ENCODE assay signal across 18 cellular contexts in the genomic region with DNA sequence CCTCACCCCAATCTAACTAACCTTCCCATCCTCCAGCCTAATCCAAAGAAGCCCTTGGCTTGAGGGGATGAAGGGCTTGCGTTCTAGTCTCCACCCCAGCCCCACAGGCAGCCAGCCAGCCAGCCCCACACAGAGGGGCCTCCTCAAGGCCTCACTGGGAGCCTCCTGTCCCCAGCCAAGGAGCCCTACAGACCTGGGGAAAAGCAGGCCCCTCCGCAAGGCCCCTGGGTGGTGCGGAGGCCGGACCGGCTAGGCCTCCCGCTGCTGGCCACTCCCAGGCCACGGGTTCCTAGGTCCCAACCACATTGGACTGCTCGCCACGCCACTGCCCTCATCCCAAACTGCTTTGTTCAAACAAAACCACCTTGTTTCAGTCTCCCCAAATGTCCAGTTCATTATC.
"Had no signal": no experiment of that assay in that cellular context is flagged by ENCODE, and none has a peak within 500 bp of the region (broad histone marks: within the 10 kb centered on the region; RNA-seq: fewer than 3 reads in every experiment).

No MANE protein-coding gene starts in this region.

- H3K4me3 ChIP-seq: adrenal gland, colonic mucosa, left lung, transverse colon, vagina had no signal

- H3K27ac ChIP-seq: adrenal gland, colonic mucosa, left lung, transverse colon, vagina had no signal

- H3K4me3 Mint-ChIP-seq: activated CD4-positive, alpha-beta T cell treated with anti-CD3 and anti-CD28 coated beads, Interleukin-2, amount 10 ng/mL, durations not matched to agents 7 days and 5 days; nephron had no signal

- H3K4me1 ChIP-seq: colonic mucosa had no signal

- H3K9me3 ChIP-seq: adrenal gland, colonic mucosa, left lung, transverse colon, vagina had no signal

- ATAC-seq: activated naive CD4-positive, alpha-beta T cell treated with anti-CD3 and anti-CD28 coated beads, Interleukin-2, amount 50 U/mL, for 72 hours; left lung had no signal

- H3K9me3 Mint-ChIP-seq: activated CD4-positive, alpha-beta T cell treated with anti-CD3 and anti-CD28 coated beads, Interleukin-2, amount 10 ng/mL, durations not matched to agents 7 days and 5 days; activated naive CD4-positive, alpha-beta T cell treated with anti-CD3 and anti-CD28 coated beads, Interleukin-2, amount 50 U/mL, for 72 hours; nephron had no signal

- H3K36me3 ChIP-seq: adrenal gland, colonic mucosa, left lung, transverse colon, vagina had no signal

- DNase-seq: activated CD4-positive, alpha-beta T cell treated with anti-CD3 and anti-CD28 coated beads, Interleukin-2, amount 10 ng/mL, durations not matched to agents 7 days and 5 days; activated CD8-positive, alpha-beta memory T cell treated with anti-CD3 and anti-CD28 coated beads for 24 hours; activated gamma-delta T cell; adrenal gland; colonic mucosa; kidney; left lung; mammary epithelial cell; midbrain; occipital lobe; retina; stimulated activated naive CD4-positive, alpha-beta T cell; T-helper 1 cell; T1000; transverse colon had no signal

- H3K27ac Mint-ChIP-seq: activated CD4-positive, alpha-beta T cell treated with anti-CD3 and anti-CD28 coated beads, Interleukin-2, amount 10 ng/mL, durations not matched to agents 7 days and 5 days; activated naive CD4-positive, alpha-beta T cell treated with anti-CD3 and anti-CD28 coated beads, Interleukin-2, amount 50 U/mL, for 72 hours; nephron had no signal
